1 cellular context compared by ENCODE assay signal in the genomic region with DNA sequence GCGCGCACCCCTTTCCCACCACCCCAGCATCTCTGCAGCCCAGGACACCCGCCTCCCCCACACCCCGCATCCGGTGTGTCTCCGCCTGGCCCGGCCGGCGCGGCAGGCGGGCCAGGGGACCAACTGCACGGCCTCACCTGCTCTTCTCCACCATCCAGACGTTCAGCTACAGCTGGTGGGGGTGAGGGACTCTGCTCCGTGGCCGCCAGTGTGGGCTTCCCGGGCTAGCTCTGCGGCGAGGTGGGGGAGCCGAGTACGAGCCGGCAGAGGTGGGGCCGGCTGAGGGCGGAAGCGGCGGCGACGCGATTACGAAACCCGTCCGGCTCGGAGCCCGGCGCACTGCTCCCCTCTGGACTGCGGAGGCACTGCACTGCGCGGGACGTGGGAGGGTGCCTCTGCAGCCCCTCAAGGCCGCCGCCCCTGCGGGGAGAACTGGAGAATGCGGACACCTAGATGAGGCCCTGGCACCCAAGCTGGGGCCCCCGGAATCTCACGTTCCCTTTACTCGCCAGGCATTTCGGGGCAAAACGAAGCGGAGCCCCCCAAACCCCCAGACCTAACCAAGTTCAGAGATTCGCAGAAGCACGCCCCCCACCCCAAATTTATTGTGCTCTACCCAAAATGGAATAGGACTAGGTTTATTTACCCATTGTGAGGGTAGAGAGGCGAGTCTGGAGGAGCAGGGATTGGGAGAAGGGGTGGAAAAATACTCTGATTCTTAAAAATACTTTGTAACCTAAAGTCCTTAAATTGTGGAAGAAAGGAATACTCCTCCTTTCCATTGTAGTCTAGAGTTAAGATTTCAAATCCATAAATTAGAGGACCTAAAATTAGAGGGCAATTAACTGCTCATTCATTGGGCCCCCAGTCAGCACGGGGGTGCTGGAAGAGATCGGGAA.
A peak's percentile ranks its signal among the peaks of the same experiment; 100 is the strongest.
TF ChIP-seq lines count a peak whose summit lies in the region.

A gene with protein sequence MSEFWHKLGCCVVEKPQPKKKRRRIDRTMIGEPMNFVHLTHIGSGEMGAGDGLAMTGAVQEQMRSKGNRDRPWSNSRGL (minus strand): TSS at position 281 of the 899 bp plus-strand sequence. CDS start 3,892 bp downstream, outside the sequence.

TF ChIP-seq in K562, 482 proteins besides CTCF, POLR2A, EP300 and RAD21 (continued from another document and continues in another):
- TF ChIP-seq, protein P1, sequence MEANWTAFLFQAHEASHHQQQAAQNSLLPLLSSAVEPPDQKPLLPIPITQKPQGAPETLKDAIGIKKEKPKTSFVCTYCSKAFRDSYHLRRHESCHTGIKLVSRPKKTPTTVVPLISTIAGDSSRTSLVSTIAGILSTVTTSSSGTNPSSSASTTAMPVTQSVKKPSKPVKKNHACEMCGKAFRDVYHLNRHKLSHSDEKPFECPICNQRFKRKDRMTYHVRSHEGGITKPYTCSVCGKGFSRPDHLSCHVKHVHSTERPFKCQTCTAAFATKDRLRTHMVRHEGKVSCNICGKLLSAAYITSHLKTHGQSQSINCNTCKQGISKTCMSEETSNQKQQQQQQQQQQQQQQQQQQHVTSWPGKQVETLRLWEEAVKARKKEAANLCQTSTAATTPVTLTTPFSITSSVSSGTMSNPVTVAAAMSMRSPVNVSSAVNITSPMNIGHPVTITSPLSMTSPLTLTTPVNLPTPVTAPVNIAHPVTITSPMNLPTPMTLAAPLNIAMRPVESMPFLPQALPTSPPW (CRISPR knock-in tag; IDR thresholded peaks at IDR 0.05), result peak; percentile 82
- TF ChIP-seq KAT7 (CRISPR knock-in tag; IDR thresholded peaks at IDR 0.05; ENCODE audit: borderline replicate concordance), result peak; percentile 63; the same call in 1 of the 2 replicates
- TF ChIP-seq EGR1 (conservative IDR thresholded peaks at IDR 0.05), result peak; percentile 91
- TF ChIP-seq MEF2D (tag; conservative IDR thresholded peaks at IDR 0.05; ENCODE audit: low read depth), result no peak
- TF ChIP-seq ZNF354B (CRISPR knock-in tag; IDR thresholded peaks at IDR 0.05), result no peak
- no peak; the same call in 1 of the 2 replicates for TF ChIP-seq TARDBP (IDR thresholded peaks at IDR 0.05)
- TF ChIP-seq ETV1 (tag; conservative IDR thresholded peaks at IDR 0.05; ENCODE audit: low read depth), result peak; percentile 99
- no peak for TF ChIP-seq ZKSCAN3 (CRISPR knock-in tag; IDR thresholded peaks at IDR 0.05)
- 0 out of 2 replicates have a peak, but pooled peaks have one; percentile 60 for TF ChIP-seq ZNF212 (CRISPR knock-in tag; IDR thresholded peaks at IDR 0.05)
- TF ChIP-seq MYC (IDR thresholded peaks at IDR 0.05; ENCODE audit: low read depth, low read length), result peak; percentile 51; the same call in 1 of the 2 replicates
- no peak; the same call in 1 of the 2 replicates for TF ChIP-seq MYC (CRISPR knock-in tag; IDR thresholded peaks at IDR 0.05; ENCODE audit: borderline replicate concordance, low read depth)
- peak; percentile 92 for TF ChIP-seq NCOR1 (IDR thresholded peaks at IDR 0.05)
- peak; percentile 88; the same call in 1 of the 2 replicates for TF ChIP-seq GABPB1 (CRISPR knock-in tag; IDR thresholded peaks at IDR 0.05)
- TF ChIP-seq, protein P2, sequence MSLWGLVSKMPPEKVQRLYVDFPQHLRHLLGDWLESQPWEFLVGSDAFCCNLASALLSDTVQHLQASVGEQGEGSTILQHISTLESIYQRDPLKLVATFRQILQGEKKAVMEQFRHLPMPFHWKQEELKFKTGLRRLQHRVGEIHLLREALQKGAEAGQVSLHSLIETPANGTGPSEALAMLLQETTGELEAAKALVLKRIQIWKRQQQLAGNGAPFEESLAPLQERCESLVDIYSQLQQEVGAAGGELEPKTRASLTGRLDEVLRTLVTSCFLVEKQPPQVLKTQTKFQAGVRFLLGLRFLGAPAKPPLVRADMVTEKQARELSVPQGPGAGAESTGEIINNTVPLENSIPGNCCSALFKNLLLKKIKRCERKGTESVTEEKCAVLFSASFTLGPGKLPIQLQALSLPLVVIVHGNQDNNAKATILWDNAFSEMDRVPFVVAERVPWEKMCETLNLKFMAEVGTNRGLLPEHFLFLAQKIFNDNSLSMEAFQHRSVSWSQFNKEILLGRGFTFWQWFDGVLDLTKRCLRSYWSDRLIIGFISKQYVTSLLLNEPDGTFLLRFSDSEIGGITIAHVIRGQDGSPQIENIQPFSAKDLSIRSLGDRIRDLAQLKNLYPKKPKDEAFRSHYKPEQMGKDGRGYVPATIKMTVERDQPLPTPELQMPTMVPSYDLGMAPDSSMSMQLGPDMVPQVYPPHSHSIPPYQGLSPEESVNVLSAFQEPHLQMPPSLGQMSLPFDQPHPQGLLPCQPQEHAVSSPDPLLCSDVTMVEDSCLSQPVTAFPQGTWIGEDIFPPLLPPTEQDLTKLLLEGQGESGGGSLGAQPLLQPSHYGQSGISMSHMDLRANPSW (CRISPR knock-in tag; IDR thresholded peaks at IDR 0.05), result 0 out of 2 replicates have a peak, but pooled peaks have one; percentile 50
- TF ChIP-seq, protein P3, sequence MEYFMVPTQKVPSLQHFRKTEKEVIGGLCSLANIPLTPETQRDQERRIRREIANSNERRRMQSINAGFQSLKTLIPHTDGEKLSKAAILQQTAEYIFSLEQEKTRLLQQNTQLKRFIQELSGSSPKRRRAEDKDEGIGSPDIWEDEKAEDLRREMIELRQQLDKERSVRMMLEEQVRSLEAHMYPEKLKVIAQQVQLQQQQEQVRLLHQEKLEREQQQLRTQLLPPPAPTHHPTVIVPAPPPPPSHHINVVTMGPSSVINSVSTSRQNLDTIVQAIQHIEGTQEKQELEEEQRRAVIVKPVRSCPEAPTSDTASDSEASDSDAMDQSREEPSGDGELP (CRISPR knock-in tag; IDR thresholded peaks at IDR 0.05; ENCODE audit: borderline replicate concordance), result peak; percentile 94
- TF ChIP-seq C11orf30 (IDR thresholded peaks at IDR 0.05; ENCODE audit: low read depth), result peak; percentile 32; the same call in 1 of the 2 replicates
- TF ChIP-seq RBM22 (IDR thresholded peaks at IDR 0.05; ENCODE audit: low read depth, low read length, poor library complexity, severe bottlenecking), result peak; percentile 45
- TF ChIP-seq CHD2 (IDR thresholded peaks at IDR 0.05; ENCODE audit: low read depth, low read length), result 0 out of 2 replicates have a peak, but pooled peaks have one; percentile 32
- TF ChIP-seq MYBL2 (IDR thresholded peaks at IDR 0.05; ENCODE audit: low read depth), result no peak
- no peak for TF ChIP-seq MYBL2 (CRISPR knock-in tag; IDR thresholded peaks at IDR 0.05; ENCODE audit: borderline replicate concordance)
- TF ChIP-seq ZNF785 (CRISPR knock-in tag; IDR thresholded peaks at IDR 0.05), result no peak
- no peak for TF ChIP-seq RBM25 (IDR thresholded peaks at IDR 0.05; ENCODE audit: low read depth, low read length, severe bottlenecking)
- TF ChIP-seq RBM34 (IDR thresholded peaks at IDR 0.05; ENCODE audit: borderline replicate concordance, insufficient read depth, low read length), result 0 out of 2 replicates have a peak, but pooled peaks have one; percentile 46
- TF ChIP-seq, protein P4, sequence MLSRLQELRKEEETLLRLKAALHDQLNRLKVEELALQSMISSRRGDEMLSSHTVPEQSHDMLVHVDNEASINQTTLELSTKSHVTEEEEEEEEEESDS (CRISPR knock-in tag; IDR thresholded peaks at IDR 0.05), result no peak
- TF ChIP-seq, protein P5, sequence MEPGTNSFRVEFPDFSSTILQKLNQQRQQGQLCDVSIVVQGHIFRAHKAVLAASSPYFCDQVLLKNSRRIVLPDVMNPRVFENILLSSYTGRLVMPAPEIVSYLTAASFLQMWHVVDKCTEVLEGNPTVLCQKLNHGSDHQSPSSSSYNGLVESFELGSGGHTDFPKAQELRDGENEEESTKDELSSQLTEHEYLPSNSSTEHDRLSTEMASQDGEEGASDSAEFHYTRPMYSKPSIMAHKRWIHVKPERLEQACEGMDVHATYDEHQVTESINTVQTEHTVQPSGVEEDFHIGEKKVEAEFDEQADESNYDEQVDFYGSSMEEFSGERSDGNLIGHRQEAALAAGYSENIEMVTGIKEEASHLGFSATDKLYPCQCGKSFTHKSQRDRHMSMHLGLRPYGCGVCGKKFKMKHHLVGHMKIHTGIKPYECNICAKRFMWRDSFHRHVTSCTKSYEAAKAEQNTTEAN (CRISPR knock-in tag; IDR thresholded peaks at IDR 0.05), result 0 out of 2 replicates have a peak, but pooled peaks have one; percentile 51
- TF ChIP-seq RFX1 (IDR thresholded peaks at IDR 0.05), result no peak
- no peak for TF ChIP-seq ZNF324 (CRISPR knock-in tag; IDR thresholded peaks at IDR 0.05)
- TF ChIP-seq, protein P6, sequence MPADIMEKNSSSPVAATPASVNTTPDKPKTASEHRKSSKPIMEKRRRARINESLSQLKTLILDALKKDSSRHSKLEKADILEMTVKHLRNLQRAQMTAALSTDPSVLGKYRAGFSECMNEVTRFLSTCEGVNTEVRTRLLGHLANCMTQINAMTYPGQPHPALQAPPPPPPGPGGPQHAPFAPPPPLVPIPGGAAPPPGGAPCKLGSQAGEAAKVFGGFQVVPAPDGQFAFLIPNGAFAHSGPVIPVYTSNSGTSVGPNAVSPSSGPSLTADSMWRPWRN (IDR thresholded peaks at IDR 0.05; ENCODE audit: low read depth), result no peak
- no peak for TF ChIP-seq DDX20 (tag; IDR thresholded peaks at IDR 0.05; ENCODE audit: low read depth)
- TF ChIP-seq TCF7 (IDR thresholded peaks at IDR 0.05; ENCODE audit: borderline replicate concordance), result peak; percentile 31; the same call in 1 of the 2 replicates
- TF ChIP-seq HDAC3 (IDR thresholded peaks at IDR 0.05; ENCODE audit: borderline replicate concordance, partially characterized antibody), result peak; percentile 73
- TF ChIP-seq NRF1 (conservative IDR thresholded peaks at IDR 0.05 in 1 of 2, IDR thresholded peaks at IDR 0.05 in 1 of 2), result peak; percentile 69 to 76
- TF ChIP-seq, protein P7, sequence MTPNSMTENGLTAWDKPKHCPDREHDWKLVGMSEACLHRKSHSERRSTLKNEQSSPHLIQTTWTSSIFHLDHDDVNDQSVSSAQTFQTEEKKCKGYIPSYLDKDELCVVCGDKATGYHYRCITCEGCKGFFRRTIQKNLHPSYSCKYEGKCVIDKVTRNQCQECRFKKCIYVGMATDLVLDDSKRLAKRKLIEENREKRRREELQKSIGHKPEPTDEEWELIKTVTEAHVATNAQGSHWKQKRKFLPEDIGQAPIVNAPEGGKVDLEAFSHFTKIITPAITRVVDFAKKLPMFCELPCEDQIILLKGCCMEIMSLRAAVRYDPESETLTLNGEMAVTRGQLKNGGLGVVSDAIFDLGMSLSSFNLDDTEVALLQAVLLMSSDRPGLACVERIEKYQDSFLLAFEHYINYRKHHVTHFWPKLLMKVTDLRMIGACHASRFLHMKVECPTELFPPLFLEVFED (CRISPR knock-in tag; conservative IDR thresholded peaks at IDR 0.05), result no peak
- TF ChIP-seq, protein P8, sequence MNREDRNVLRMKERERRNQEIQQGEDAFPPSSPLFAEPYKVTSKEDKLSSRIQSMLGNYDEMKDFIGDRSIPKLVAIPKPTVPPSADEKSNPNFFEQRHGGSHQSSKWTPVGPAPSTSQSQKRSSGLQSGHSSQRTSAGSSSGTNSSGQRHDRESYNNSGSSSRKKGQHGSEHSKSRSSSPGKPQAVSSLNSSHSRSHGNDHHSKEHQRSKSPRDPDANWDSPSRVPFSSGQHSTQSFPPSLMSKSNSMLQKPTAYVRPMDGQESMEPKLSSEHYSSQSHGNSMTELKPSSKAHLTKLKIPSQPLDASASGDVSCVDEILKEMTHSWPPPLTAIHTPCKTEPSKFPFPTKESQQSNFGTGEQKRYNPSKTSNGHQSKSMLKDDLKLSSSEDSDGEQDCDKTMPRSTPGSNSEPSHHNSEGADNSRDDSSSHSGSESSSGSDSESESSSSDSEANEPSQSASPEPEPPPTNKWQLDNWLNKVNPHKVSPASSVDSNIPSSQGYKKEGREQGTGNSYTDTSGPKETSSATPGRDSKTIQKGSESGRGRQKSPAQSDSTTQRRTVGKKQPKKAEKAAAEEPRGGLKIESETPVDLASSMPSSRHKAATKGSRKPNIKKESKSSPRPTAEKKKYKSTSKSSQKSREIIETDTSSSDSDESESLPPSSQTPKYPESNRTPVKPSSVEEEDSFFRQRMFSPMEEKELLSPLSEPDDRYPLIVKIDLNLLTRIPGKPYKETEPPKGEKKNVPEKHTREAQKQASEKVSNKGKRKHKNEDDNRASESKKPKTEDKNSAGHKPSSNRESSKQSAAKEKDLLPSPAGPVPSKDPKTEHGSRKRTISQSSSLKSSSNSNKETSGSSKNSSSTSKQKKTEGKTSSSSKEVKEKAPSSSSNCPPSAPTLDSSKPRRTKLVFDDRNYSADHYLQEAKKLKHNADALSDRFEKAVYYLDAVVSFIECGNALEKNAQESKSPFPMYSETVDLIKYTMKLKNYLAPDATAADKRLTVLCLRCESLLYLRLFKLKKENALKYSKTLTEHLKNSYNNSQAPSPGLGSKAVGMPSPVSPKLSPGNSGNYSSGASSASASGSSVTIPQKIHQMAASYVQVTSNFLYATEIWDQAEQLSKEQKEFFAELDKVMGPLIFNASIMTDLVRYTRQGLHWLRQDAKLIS (CRISPR knock-in tag; IDR thresholded peaks at IDR 0.05), result peak; percentile 78
- TF ChIP-seq, protein P9, sequence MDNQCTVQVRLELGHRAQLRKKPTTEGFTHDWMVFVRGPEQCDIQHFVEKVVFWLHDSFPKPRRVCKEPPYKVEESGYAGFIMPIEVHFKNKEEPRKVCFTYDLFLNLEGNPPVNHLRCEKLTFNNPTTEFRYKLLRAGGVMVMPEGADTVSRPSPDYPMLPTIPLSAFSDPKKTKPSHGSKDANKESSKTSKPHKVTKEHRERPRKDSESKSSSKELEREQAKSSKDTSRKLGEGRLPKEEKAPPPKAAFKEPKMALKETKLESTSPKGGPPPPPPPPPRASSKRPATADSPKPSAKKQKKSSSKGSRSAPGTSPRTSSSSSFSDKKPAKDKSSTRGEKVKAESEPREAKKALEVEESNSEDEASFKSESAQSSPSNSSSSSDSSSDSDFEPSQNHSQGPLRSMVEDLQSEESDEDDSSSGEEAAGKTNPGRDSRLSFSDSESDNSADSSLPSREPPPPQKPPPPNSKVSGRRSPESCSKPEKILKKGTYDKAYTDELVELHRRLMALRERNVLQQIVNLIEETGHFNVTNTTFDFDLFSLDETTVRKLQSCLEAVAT (IDR thresholded peaks at IDR 0.05), result peak; percentile 83 to 90; a peak in 3 of 4 replicates
- peak; percentile 27; the same call in 1 of the 2 replicates for TF ChIP-seq SIN3B (IDR thresholded peaks at IDR 0.05; ENCODE audit: low read depth)
- peak; percentile 59 to 91; a peak in 2 of 4 replicates for TF ChIP-seq SIN3A (IDR thresholded peaks at IDR 0.05; ENCODE audit: borderline replicate concordance in 2 of 2, control insufficient read depth in 1 of 2, low read depth in 2 of 2, low read length in 2 of 2)
- TF ChIP-seq, protein P10, sequence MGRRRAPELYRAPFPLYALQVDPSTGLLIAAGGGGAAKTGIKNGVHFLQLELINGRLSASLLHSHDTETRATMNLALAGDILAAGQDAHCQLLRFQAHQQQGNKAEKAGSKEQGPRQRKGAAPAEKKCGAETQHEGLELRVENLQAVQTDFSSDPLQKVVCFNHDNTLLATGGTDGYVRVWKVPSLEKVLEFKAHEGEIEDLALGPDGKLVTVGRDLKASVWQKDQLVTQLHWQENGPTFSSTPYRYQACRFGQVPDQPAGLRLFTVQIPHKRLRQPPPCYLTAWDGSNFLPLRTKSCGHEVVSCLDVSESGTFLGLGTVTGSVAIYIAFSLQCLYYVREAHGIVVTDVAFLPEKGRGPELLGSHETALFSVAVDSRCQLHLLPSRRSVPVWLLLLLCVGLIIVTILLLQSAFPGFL (CRISPR knock-in tag; IDR thresholded peaks at IDR 0.05), result no peak
- TF ChIP-seq TEAD1 (CRISPR knock-in tag; IDR thresholded peaks at IDR 0.05), result peak; percentile 64 to 85; a peak in 3 of 4 replicates
- TF ChIP-seq MAZ (CRISPR knock-in tag; conservative IDR thresholded peaks at IDR 0.05 in 1 of 2, IDR thresholded peaks at IDR 0.05 in 1 of 2), result peak; percentile 94 to 95
- peak; percentile 96 for TF ChIP-seq POLR2G (IDR thresholded peaks at IDR 0.05; ENCODE audit: low read depth, low read length)
- TF ChIP-seq LEF1 (IDR thresholded peaks at IDR 0.05), result peak; percentile 42; the same call in 1 of the 2 replicates
- no peak for TF ChIP-seq ZNF253 (CRISPR knock-in tag; conservative IDR thresholded peaks at IDR 0.05)
